8 cellular contexts compared by ENCODE assay signal in the genomic region with DNA sequence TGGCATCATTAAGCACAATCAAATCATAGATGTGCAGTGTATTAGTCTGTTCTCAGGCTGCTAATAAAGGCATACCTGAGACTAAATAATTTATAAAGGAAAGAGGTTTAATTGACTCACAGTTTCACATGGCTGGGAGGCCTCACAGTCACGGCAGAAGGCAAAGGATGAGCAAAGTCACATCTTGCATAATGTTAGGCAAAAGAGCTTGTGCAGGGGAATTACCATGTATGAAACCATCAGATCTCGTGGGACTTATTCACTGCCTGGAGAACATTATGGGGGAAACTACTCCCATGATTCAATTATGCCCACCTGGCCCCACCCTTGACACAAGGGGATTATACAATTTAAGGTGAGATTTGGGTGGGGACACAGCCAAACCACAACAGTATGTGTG.
"Had no signal": no experiment of that assay in that cellular context is flagged by ENCODE, and none has a peak within 500 bp of the region (broad histone marks: within the 10 kb centered on the region; RNA-seq: fewer than 3 reads in every experiment).

No MANE protein-coding gene starts in this region.

- H3K27ac Mint-ChIP-seq: GM23338, H9 had no signal

- H3K4me3 ChIP-seq: GM23338, K562 had no signal

- FAIRE-seq: H1, HTR-8/SVneo, K562 had no signal

- H3K4me1 Mint-ChIP-seq: GM23338, H9 had no signal

- H3K4me3 Mint-ChIP-seq: GM23338, H9 had no signal

- DNase-seq: H9, HCEC 1CT, IMR-90, KG1 had no signal
